ENCODE assay signal across 1 cellular context in the genomic region with DNA sequence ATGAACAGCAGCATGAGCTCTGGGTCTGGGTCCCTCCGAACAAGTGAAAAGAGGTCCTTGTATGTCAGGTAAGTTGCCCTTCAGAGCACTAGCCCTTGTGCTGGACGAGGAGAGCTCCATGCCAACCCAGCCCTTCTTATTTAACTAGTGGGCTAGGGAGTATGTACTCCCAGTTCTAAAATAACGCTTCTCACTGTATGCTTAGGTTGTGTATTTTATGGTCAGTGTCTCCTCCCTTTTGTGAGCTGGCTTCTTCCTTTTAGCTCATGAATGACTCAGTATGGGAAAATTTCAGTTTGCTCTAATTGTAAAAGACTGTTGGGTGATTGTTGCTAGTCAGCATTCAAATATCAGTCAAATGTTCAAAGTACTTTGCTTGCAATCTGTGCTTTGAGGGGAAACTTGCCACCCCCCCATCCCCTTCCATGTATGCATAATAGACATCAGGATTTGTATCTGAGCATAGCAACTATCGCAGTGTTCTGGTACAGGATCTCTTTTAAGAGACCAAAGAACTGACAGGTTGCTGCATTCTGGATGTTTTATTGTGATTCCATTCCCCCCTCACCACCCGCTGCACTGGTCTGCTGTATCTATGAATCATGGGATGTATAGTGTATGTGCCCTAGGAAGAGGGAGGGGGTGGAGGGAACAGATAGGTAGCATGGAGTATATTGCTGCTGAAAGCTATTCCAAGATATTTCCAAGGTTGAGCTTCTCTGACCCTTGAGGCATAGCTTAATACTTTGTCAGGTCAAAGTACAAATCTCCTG.
TF ChIP-seq lines count a peak whose summit lies in the region.

No MANE protein-coding gene starts in this region.

TF ChIP-seq in HCT116, 20 proteins besides CTCF, POLR2A, EP300 and RAD21:
- no peak for TF ChIP-seq CBX3 (IDR thresholded peaks at IDR 0.05; ENCODE audit: low read depth)
- peak; percentile 45; the same call in 1 of the 2 replicates for TF ChIP-seq FOSL1 (IDR thresholded peaks at IDR 0.05; ENCODE audit: low read depth)
- TF ChIP-seq JUND (IDR thresholded peaks at IDR 0.05): peak; percentile 33; the same call in 1 of the 2 replicates
TF ChIP-seq in HCT116: peak in this region for 2.
